In the genomic region with DNA sequence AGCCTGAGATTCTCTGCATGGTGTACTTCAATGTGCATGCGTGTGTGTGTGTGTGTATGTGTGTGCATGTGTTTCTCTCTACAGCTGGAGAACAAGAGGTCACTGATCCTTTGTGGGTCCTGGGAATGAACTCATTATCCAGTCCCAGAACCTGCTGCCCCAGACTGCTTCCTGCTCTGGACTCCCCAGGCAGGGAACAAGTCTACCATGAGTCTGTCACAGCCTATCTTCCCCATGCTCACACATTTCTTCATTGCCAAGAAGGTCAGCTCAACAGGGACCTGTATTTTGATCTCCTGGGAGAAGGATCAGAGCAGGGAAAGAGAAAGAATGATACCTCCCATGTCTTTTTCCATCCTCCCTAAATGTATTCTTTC, we compare ENCODE assay signal across 14 cellular contexts. TPM values are rescaled to one million over a fixed set of nuclear protein-coding genes. Genes with fewer than 3 reads are reported as not detected.
DNase-seq lines count a peak whose midpoint lies in the region; ATAC-seq, FAIRE-seq and TF ChIP-seq lines count a peak whose summit lies in the region.
"Had no signal": no experiment of that assay in that cellular context is flagged by ENCODE, and none has a peak within 500 bp of the region (broad histone marks: within the 10 kb centered on the region; RNA-seq: fewer than 3 reads in every experiment).

No MANE protein-coding gene starts in this region.

- no peaks in the 10 kb centered on the region for H3K27me3 ChIP-seq in neutrophil

- DNase-seq in T-helper 2 cell treated with Interferon-gamma antibody and Interleukin-4, amounts not matched to agents 5 μg/mL and 100 μg/mL, for 36 hours (ENCODE audit: low spot score), result no peak
- DNase-seq in T-helper 2 cell (no peak), GM12892 (ENCODE audit: insufficient read length) (no peak), C1 segment of cervical spinal cord (lab: John Stamatoyannopoulos, UW) (no peak)
- DNase-seq in activated naive CD8-positive, alpha-beta T cell treated with anti-CD3 and anti-CD28 coated beads, Interleukin-2, amount 50 U/mL, for 24 hours, result no peak
- DNase-seq in stimulated activated CD4-positive, alpha-beta T cell treated with anti-CD3 and anti-CD28 coated beads, Interleukin-4, amount 100 ng/mL, for 1 hour, result no peak
- DNase-seq: brain microvascular endothelial cell, HCEC 1CT, MG63, NCI-H526 had no signal

- H3K27me3 Mint-ChIP-seq in T-helper 2 cell treated with Interferon-gamma antibody and Interleukin-4, amounts not matched to agents 5 μg/mL and 100 μg/mL, for 36 hours (ENCODE audit: low read depth), result no peaks in the 10 kb centered on the region
- peaks cover 2% of the 10 kb centered on the region for H3K27me3 Mint-ChIP-seq in IgD-negative memory B cell
- H3K27me3 Mint-ChIP-seq in activated naive CD8-positive, alpha-beta T cell treated with anti-CD3 and anti-CD28 coated beads, Interleukin-2, amount 50 U/mL, for 24 hours, result no peaks in the 10 kb centered on the region

- peaks cover 63 to 69% of the 10 kb centered on the region in 2 experiments for H3K4me1 ChIP-seq in neutrophil (ENCODE audit: control insufficient read depth in 1 of 2, insufficient read depth in 1 of 2, low read depth in 1 of 2, low read length in 1 of 2)

- H3K27ac Mint-ChIP-seq in T-helper 2 cell treated with Interferon-gamma antibody and Interleukin-4, amounts not matched to agents 5 μg/mL and 100 μg/mL, for 36 hours, result peak overlapping the region; percentile 94
- peak overlapping the region; percentile 81 to 94 (median 93) for H3K27ac Mint-ChIP-seq in IgD-negative memory B cell
- peak overlapping the region; percentile 90 for H3K27ac Mint-ChIP-seq in activated naive CD8-positive, alpha-beta T cell treated with anti-CD3 and anti-CD28 coated beads, Interleukin-2, amount 50 U/mL, for 24 hours

- H3K9me3 ChIP-seq in neutrophil, result no peaks in the 10 kb centered on the region
- H3K9me3 ChIP-seq: A549, MG63 had no signal

- H3K9me3 Mint-ChIP-seq in T-helper 2 cell treated with Interferon-gamma antibody and Interleukin-4, amounts not matched to agents 5 μg/mL and 100 μg/mL, for 36 hours, result no peaks in the 10 kb centered on the region
- H3K9me3 Mint-ChIP-seq in IgD-negative memory B cell, result no peaks in the 10 kb centered on the region
- H3K9me3 Mint-ChIP-seq in activated naive CD8-positive, alpha-beta T cell treated with anti-CD3 and anti-CD28 coated beads, Interleukin-2, amount 50 U/mL, for 24 hours, result no peaks in the 10 kb centered on the region

- TF ChIP-seq CTCF in neutrophil (IDR thresholded peaks at IDR 0.05), result no peak

- ATAC-seq in activated naive CD8-positive, alpha-beta T cell treated with anti-CD3 and anti-CD28 coated beads, Interleukin-2, amount 50 U/mL, for 24 hours, result no peak
- ATAC-seq: A549 had no signal

- H3K36me3 ChIP-seq in neutrophil, result peaks cover 35% of the 10 kb centered on the region

- H3K36me3 Mint-ChIP-seq in T-helper 2 cell treated with Interferon-gamma antibody and Interleukin-4, amounts not matched to agents 5 μg/mL and 100 μg/mL, for 36 hours (ENCODE audit: low read depth), result peaks cover 31% of the 10 kb centered on the region
- no peaks in the 10 kb centered on the region for H3K36me3 Mint-ChIP-seq in IgD-negative memory B cell
- peaks cover 12% of the 10 kb centered on the region for H3K36me3 Mint-ChIP-seq in activated naive CD8-positive, alpha-beta T cell treated with anti-CD3 and anti-CD28 coated beads, Interleukin-2, amount 50 U/mL, for 24 hours (ENCODE audit: low read depth)

- no peak for TF ChIP-seq POLR2A in GM12892 (IDR thresholded peaks at IDR 0.05; ENCODE audit: low read depth, low read length)

- peak overlapping the region; percentile 94 for H3K4me3 Mint-ChIP-seq in T-helper 2 cell treated with Interferon-gamma antibody and Interleukin-4, amounts not matched to agents 5 μg/mL and 100 μg/mL, for 36 hours
- H3K4me3 Mint-ChIP-seq in IgD-negative memory B cell, result peak overlapping the region; percentile 82 to 97 (median 92)
- peak overlapping the region; percentile 96 for H3K4me3 Mint-ChIP-seq in activated naive CD8-positive, alpha-beta T cell treated with anti-CD3 and anti-CD28 coated beads, Interleukin-2, amount 50 U/mL, for 24 hours

- H3K4me3 ChIP-seq in neutrophil (ENCODE audit: low read depth in 1 of 2, low read length in 1 of 2), result peak overlapping the region; percentile 61 to 72
- H3K4me3 ChIP-seq: A549, MG63 had no signal

- no peak for FAIRE-seq in GM12892 (lab: Jason Lieb, UNC)
- FAIRE-seq: A549, islet of Langerhans had no signal

- H3K4me1 Mint-ChIP-seq in T-helper 2 cell treated with Interferon-gamma antibody and Interleukin-4, amounts not matched to agents 5 μg/mL and 100 μg/mL, for 36 hours (ENCODE audit: low read depth), result peaks cover 53% of the 10 kb centered on the region
- H3K4me1 Mint-ChIP-seq in IgD-negative memory B cell, result peaks cover 20 to 46% (median 40%) of the 10 kb centered on the region in 3 donors
- peaks cover 63% of the 10 kb centered on the region for H3K4me1 Mint-ChIP-seq in activated naive CD8-positive, alpha-beta T cell treated with anti-CD3 and anti-CD28 coated beads, Interleukin-2, amount 50 U/mL, for 24 hours

- peak overlapping the region; percentile 94 for H3K27ac ChIP-seq in neutrophil
- H3K27ac ChIP-seq: A549, brain microvascular endothelial cell had no signal

RNA-seq across cellular contexts. Expression of a gene that starts 2.9 kb away (rescaled TPM):
- polyA plus RNA-seq in IgD-negative memory B cell, result 4.1 TPM
- polyA plus RNA-seq in GM12892 (2012; ENCODE audit: missing spikeins), result 4.7 TPM

RNA-seq across cellular contexts. Expression of a gene that starts 3.4 kb away (rescaled TPM):
- polyA plus RNA-seq in IgD-negative memory B cell, result 52.8 TPM
- 30.4 TPM for polyA plus RNA-seq in GM12892 (2012; ENCODE audit: missing spikeins)

RNA-seq across cellular contexts. Expression of a gene that starts 10.7 kb away (rescaled TPM):
- polyA plus RNA-seq in IgD-negative memory B cell, result 77.4 TPM
- 137 TPM for polyA plus RNA-seq in GM12892 (2012; ENCODE audit: missing spikeins)

RNA-seq across cellular contexts. Expression of a gene that starts 13.5 kb away (rescaled TPM):
- polyA plus RNA-seq in IgD-negative memory B cell, result 11.9 TPM
- 11.8 TPM for polyA plus RNA-seq in GM12892 (2012; ENCODE audit: missing spikeins)

RNA-seq across cellular contexts. Expression of a gene that starts 25.5 kb away (rescaled TPM):
- 0.09 TPM for polyA plus RNA-seq in IgD-negative memory B cell
- polyA plus RNA-seq in GM12892 (2012; ENCODE audit: missing spikeins), result 0.19 TPM
